Comparison of ENCODE assay signal across 30 cellular contexts in genomic region chr6:106158816-106159215, GRCh38.
DNase-seq lines count a peak whose midpoint lies in the region; TF ChIP-seq lines count a peak whose summit lies in the region.
"Had no signal": no experiment of that assay in that cellular context is flagged by ENCODE, and none has a peak within 500 bp of the region (broad histone marks: within the 10 kb centered on the region; RNA-seq: fewer than 3 reads in every experiment).

No MANE protein-coding gene starts in this region.

- no peaks in the 10 kb centered on the region for H3K27me3 ChIP-seq in SJSA1 (replicated peaks)
- H3K27me3 ChIP-seq in skeletal muscle satellite cell (ENCODE audit: control insufficient read depth, insufficient read depth, low read length): no peaks in the 10 kb centered on the region
- H3K27me3 ChIP-seq: colonic mucosa, stomach, uterus had no signal

- H3K36me3 ChIP-seq in SJSA1 (no peaks in the 10 kb centered on the region), skeletal muscle satellite cell (ENCODE audit: insufficient read depth, low read length) (no peaks in the 10 kb centered on the region)
- H3K36me3 ChIP-seq: colonic mucosa, stomach, uterus had no signal

- intact Hi-C loops in cardiac septum (cut with DNase I): no loop called here

- peak overlapping the region; percentile 42; the same call in 1 of the 2 replicates for H3K27ac ChIP-seq in SJSA1
- H3K27ac ChIP-seq: colonic mucosa, KMS-11, stomach, uterus, VCaP had no signal

- no peak for TF ChIP-seq CTCF in fibroblast of villous mesenchyme (IDR thresholded peaks at IDR 0.05; ENCODE audit: insufficient read depth, low read depth, low read length)

- peaks cover 16% of the 10 kb centered on the region for H3K4me1 ChIP-seq in SJSA1 (replicated peaks)
- H3K4me1 ChIP-seq in skeletal muscle satellite cell (ENCODE audit: control insufficient read depth, insufficient read depth, low read length): peaks cover 34% of the 10 kb centered on the region
- H3K4me1 ChIP-seq: colonic mucosa, uterus had no signal

- DNase-seq in T-helper 2 cell treated with Interferon-gamma antibody and Interleukin-4, amounts not matched to agents 5 μg/mL and 100 μg/mL, for 36 hours (ENCODE audit: low spot score): no peak
- DNase-seq in T-helper 2 cell (no peak), SJSA1 (ENCODE audit: low read depth in 1 of 2, low spot score in 2 of 2) (no peak), fibroblast of villous mesenchyme (ENCODE audit: low read depth) (peak; percentile 21), cardiac septum (ENCODE audit: low spot score) (no peak), GM19238 (ENCODE audit: insufficient read length, low spot score) (no peak)
- no peak for DNase-seq in central memory CD4-positive, alpha-beta T cell
- DNase-seq: activated CD4-positive, alpha-beta T cell treated with anti-CD3 and anti-CD28 coated beads for 4 hours; activated CD8-positive, alpha-beta T cell treated with anti-CD3 and anti-CD28 coated beads, Interleukin-2, amount 10 ng/mL, durations not matched to agents 7 days and 5 days; activated naive CD4-positive, alpha-beta T cell treated with anti-CD3 and anti-CD28 coated beads, Interleukin-2, amount 10 ng/mL, durations not matched to agents 7 days and 5 days; CD4-positive, alpha-beta memory T cell; colonic mucosa; DND-41; effector CD8-positive, alpha-beta T cell; glutamatergic neuron; islet precursor cell; left ventricle myocardium superior; NCI-H1417 treated with DMSO at 0.1 percent for 48 hours; NCI-H2029 treated with DMSO at 0.1 percent for 48 hours; NCI-H524 treated with DMSO at 0.1 percent for 48 hours; occipital lobe; stimulated activated CD4-positive, alpha-beta T cell treated with anti-CD3 and anti-CD28 coated beads, Interleukin-1b, Interleukin-23, amount 100 ng/mL, for 48 hours; stomach; T-helper 9 cell; uterus had no signal

- H3K4me2 ChIP-seq in skeletal muscle satellite cell (ENCODE audit: low read length): peak overlapping the region; percentile 10
- H3K4me2 ChIP-seq: KMS-11, smooth muscle cell had no signal

- H3K27me3 Mint-ChIP-seq in T-helper 2 cell treated with Interferon-gamma antibody and Interleukin-4, amounts not matched to agents 5 μg/mL and 100 μg/mL, for 36 hours (ENCODE audit: low read depth): no peaks in the 10 kb centered on the region
- H3K27me3 Mint-ChIP-seq: activated T-helper 17 cell treated with anti-CD3 and anti-CD28 coated beads, Interleukin-2, amount 50 U/mL, for 72 hours; CD4-positive, alpha-beta memory T cell had no signal

- H3K9ac ChIP-seq in skeletal muscle satellite cell (ENCODE audit: low read depth, low read length): peak overlapping the region; percentile 44
- H3K9ac ChIP-seq: KMS-11 had no signal

- H3K36me3 Mint-ChIP-seq in T-helper 2 cell treated with Interferon-gamma antibody and Interleukin-4, amounts not matched to agents 5 μg/mL and 100 μg/mL, for 36 hours (ENCODE audit: low read depth): no peaks in the 10 kb centered on the region
- H3K36me3 Mint-ChIP-seq: activated naive CD4-positive, alpha-beta T cell treated with anti-CD3 and anti-CD28 coated beads, Interleukin-2, amount 10 ng/mL, durations not matched to agents 7 days and 5 days; CD4-positive, alpha-beta memory T cell had no signal

- H3K4me3 Mint-ChIP-seq in T-helper 2 cell treated with Interferon-gamma antibody and Interleukin-4, amounts not matched to agents 5 μg/mL and 100 μg/mL, for 36 hours: no peak overlapping the region
- H3K4me3 Mint-ChIP-seq: activated CD8-positive, alpha-beta T cell treated with anti-CD3 and anti-CD28 coated beads, Interleukin-2, amount 10 ng/mL, durations not matched to agents 7 days and 5 days; activated naive CD4-positive, alpha-beta T cell treated with anti-CD3 and anti-CD28 coated beads, Interleukin-2, amount 10 ng/mL, durations not matched to agents 7 days and 5 days; activated T-helper 17 cell treated with anti-CD3 and anti-CD28 coated beads, Interleukin-2, amount 50 U/mL, for 72 hours; CD4-positive, alpha-beta memory T cell had no signal

- peak overlapping the region; percentile 5 for H3K27ac Mint-ChIP-seq in T-helper 2 cell treated with Interferon-gamma antibody and Interleukin-4, amounts not matched to agents 5 μg/mL and 100 μg/mL, for 36 hours
- H3K27ac Mint-ChIP-seq: activated naive CD4-positive, alpha-beta T cell treated with anti-CD3 and anti-CD28 coated beads, Interleukin-2, amount 10 ng/mL, durations not matched to agents 7 days and 5 days; activated T-helper 17 cell treated with anti-CD3 and anti-CD28 coated beads, Interleukin-2, amount 50 U/mL, for 72 hours had no signal

- H3K4me3 ChIP-seq in SJSA1: no peak overlapping the region
- no peak overlapping the region for H3K4me3 ChIP-seq in fibroblast of villous mesenchyme (ENCODE audit: low read depth, low read length)
- no peak overlapping the region for H3K4me3 ChIP-seq in skeletal muscle satellite cell (ENCODE audit: low read length)
- H3K4me3 ChIP-seq: colonic mucosa, smooth muscle cell, stomach, uterus had no signal

- no peaks in the 10 kb centered on the region for H3K9me3 ChIP-seq in SJSA1 (replicated peaks)
- H3K9me3 ChIP-seq in skeletal muscle satellite cell (replicated peaks; ENCODE audit: low read length): no peaks in the 10 kb centered on the region
- H3K9me3 ChIP-seq: colonic mucosa, stomach, uterus had no signal

- peaks cover 41% of the 10 kb centered on the region for H3K4me1 Mint-ChIP-seq in T-helper 2 cell treated with Interferon-gamma antibody and Interleukin-4, amounts not matched to agents 5 μg/mL and 100 μg/mL, for 36 hours (ENCODE audit: low read depth)

- no peaks in the 10 kb centered on the region for H3K9me3 Mint-ChIP-seq in T-helper 2 cell treated with Interferon-gamma antibody and Interleukin-4, amounts not matched to agents 5 μg/mL and 100 μg/mL, for 36 hours
- H3K9me3 Mint-ChIP-seq: activated naive CD4-positive, alpha-beta T cell treated with anti-CD3 and anti-CD28 coated beads, Interleukin-2, amount 10 ng/mL, durations not matched to agents 7 days and 5 days; activated T-helper 17 cell treated with anti-CD3 and anti-CD28 coated beads, Interleukin-2, amount 50 U/mL, for 72 hours; CD4-positive, alpha-beta memory T cell had no signal
